8 cellular contexts compared by ENCODE assay signal in the genomic region with DNA sequence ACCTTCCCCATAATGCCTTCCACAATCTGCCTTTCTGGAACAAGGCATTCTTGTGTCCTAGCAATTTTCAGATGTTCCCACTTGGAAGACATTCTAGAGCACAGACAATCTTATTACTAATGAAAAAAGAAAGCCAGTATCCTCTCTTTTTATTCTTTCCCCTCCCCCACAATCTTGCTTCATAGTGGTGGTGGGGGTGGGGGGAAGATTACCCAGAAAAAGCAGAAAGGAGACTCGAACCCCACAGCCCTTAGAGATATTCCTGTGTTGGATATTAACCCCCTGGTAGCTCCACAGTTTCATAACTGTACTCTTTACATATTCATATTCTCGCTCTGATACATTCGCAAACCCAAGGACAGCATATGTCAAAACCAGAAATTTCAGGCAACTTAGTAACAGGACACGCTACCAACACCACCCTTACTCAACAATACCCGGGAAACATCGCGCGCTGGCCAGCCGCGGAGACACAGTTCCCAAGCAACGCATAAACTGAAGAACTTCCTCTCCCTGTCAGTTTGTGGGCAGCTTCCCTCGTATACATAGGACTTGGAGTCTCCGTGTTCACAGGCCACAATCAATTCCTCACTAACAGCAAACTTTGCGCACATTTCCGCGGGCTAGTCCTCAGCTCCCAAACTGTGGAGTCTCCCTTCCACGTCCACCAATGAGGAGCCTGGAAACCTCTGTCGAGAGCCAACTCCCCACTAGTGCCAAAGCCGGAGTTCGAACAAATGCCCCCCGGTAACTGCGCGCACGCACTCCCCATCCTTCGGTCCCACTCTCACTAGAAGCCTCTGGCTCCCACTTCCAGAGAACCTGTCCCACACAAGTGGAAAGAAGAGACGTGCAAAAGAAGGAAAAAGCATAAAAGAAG. TPM values are rescaled to one million over a fixed set of nuclear protein-coding genes. Genes with fewer than 3 reads are reported as not detected.
DNase-seq lines count a peak whose midpoint lies in the region; ATAC-seq and TF ChIP-seq lines count a peak whose summit lies in the region.

No MANE protein-coding gene starts in this region.

- intact Hi-C loops in naive thymus-derived CD4-positive, alpha-beta T cell (cut with micrococcal nuclease): loop anchor here (1.0 to 10.0 kb wide), 14 partner anchors 9 to 1545 kb away; partner anchors contain the start of genes CYTIP (in 2 of the 2), ACVR1 (in 1 of the 2) and GPD2 (in 1 of the 2)

- POLR2A ChIA-PET in BJ (lab: Charles Lee): interaction anchor here (0.6 kb wide), 1 partner anchor 10 kb away, joined by 4 read pairs; no protein-coding TSS in a partner anchor
- POLR2A ChIA-PET in naive thymus-derived CD4-positive, alpha-beta T cell (lab: Charles Lee): interaction anchor here (5.0 kb wide), 1 partner anchor 10 kb away, joined by 42 read pairs; no protein-coding TSS in a partner anchor

- peak overlapping the region; percentile 86 for H3K4me3 ChIP-seq in BJ (ENCODE audit: low read depth, low read length)
- H3K4me3 ChIP-seq in naive thymus-derived CD4-positive, alpha-beta T cell (ENCODE audit: low read length): peak overlapping the region; percentile 90

- ATAC-seq in GM19395 (IDR thresholded peaks at IDR 0.05; ENCODE audit: unreplicated experiment): peak; percentile 1
- ATAC-seq in naive thymus-derived CD4-positive, alpha-beta T cell: no peak
- ATAC-seq in GM18520 (IDR thresholded peaks at IDR 0.05; ENCODE audit: unreplicated experiment): no peak
- no peak for ATAC-seq in GM21423 (IDR thresholded peaks at IDR 0.05; ENCODE audit: unreplicated experiment)

- peaks cover 9 to 31% (median 21%) of the 10 kb centered on the region in 5 donors for H3K27me3 Mint-ChIP-seq in naive thymus-derived CD4-positive, alpha-beta T cell

- no peak for TF ChIP-seq CTCF in BJ (IDR thresholded peaks at IDR 0.05; ENCODE audit: insufficient read depth, low read depth, low read length)

- H3K27me3 ChIP-seq in BJ (ENCODE audit: control insufficient read depth, insufficient read depth, low read length): peaks cover 5% of the 10 kb centered on the region
- H3K27me3 ChIP-seq in naive thymus-derived CD4-positive, alpha-beta T cell (ENCODE audit: control insufficient read depth in 2 of 2, insufficient read depth in 2 of 2, low read length in 2 of 2): no peaks in the 10 kb centered on the region

- H3K36me3 ChIP-seq in BJ (ENCODE audit: control insufficient read depth, insufficient read depth, low read length): no peaks in the 10 kb centered on the region
- H3K36me3 ChIP-seq in naive thymus-derived CD4-positive, alpha-beta T cell (ENCODE audit: control insufficient read depth in 2 of 3, insufficient read depth in 3 of 3, low read length in 3 of 3): no peaks in the 10 kb centered on the region

- H3K4me1 Mint-ChIP-seq in naive thymus-derived CD4-positive, alpha-beta T cell: peaks cover 27 to 47% (median 40%) of the 10 kb centered on the region in 7 donors

- CTCF ChIA-PET in BJ (lab: Yijun Ruan, JAX): interaction anchor here (1.2 to 1.4 kb wide), 2 partner anchors 257 to 259 kb away, joined by 3 to 4 read pairs; no protein-coding TSS in a partner anchor
- CTCF ChIA-PET in naive thymus-derived CD4-positive, alpha-beta T cell (lab: Charles Lee): interaction anchor here (1.0 kb wide), 1 partner anchor 9 kb away, joined by 3 read pairs; no protein-coding TSS in a partner anchor

- peaks cover 0 to 7% (median 6%) of the 10 kb centered on the region in 5 donors for H3K36me3 Mint-ChIP-seq in naive thymus-derived CD4-positive, alpha-beta T cell

- peak overlapping the region; percentile 90 to 99 (median 96) for H3K4me3 Mint-ChIP-seq in naive thymus-derived CD4-positive, alpha-beta T cell

- DNase-seq in BJ (ENCODE audit: low read depth) (no peak), NCI-H2227 treated with DMSO at 0.1 percent for 48 hours (lab: John Stamatoyannopoulos, UW) (peak; percentile 67), fibroblast of peridontal ligament (ENCODE audit: extremely low read depth) (peak; percentile 85)
- peak; percentile 76 for DNase-seq in activated CD8-positive, alpha-beta memory T cell treated with anti-CD3 and anti-CD28 coated beads, Interleukin-2, amount 50 U/mL, for 48 hours
- DNase-seq in naive thymus-derived CD4-positive, alpha-beta T cell: peak in 7 of 9 donors; percentile 37 to 58 (median 48)

- peaks cover 0 to 14% (median 0%) of the 10 kb centered on the region in 11 donors for H3K9me3 Mint-ChIP-seq in naive thymus-derived CD4-positive, alpha-beta T cell

- no peaks in the 10 kb centered on the region for H3K9me3 ChIP-seq in naive thymus-derived CD4-positive, alpha-beta T cell (ENCODE audit: control insufficient read depth in 2 of 3, low read length in 3 of 3)

- H3K27ac Mint-ChIP-seq in naive thymus-derived CD4-positive, alpha-beta T cell: peak overlapping the region; percentile 92 to 100 (median 99)

- H3K4me1 ChIP-seq in naive thymus-derived CD4-positive, alpha-beta T cell (ENCODE audit: control insufficient read depth in 2 of 2, insufficient read depth in 2 of 2, low read length in 2 of 2): peaks cover 0 to 4% of the 10 kb centered on the region in 2 donors

- peak overlapping the region; percentile 100 for H3K27ac ChIP-seq in naive thymus-derived CD4-positive, alpha-beta T cell (ENCODE audit: low read depth, low read length)

RNA-seq across cellular contexts. Expression of gene NR4A2, which starts 0.7 kb away (rescaled TPM):
- 0.50 and 1.5 TPM in 2 replicates for polyA plus RNA-seq in BJ (2011; rRNA removed)
- 6.4 and 6.5 TPM in 2 replicates for polyA minus RNA-seq in BJ (2011; rRNA and poly(A)+ RNA removed)
- total RNA-seq in naive thymus-derived CD4-positive, alpha-beta T cell: 100 to 1,000 TPM in 2 of 5 experiments, 1 to 10 TPM in 3; 2.2 to 252 (median 3.2) TPM
- polyA plus RNA-seq in naive thymus-derived CD4-positive, alpha-beta T cell: 1 to 10 TPM; 2.5 to 7.3 TPM
